In genomic region chr17:79242873-79243602, GRCh38 we compare ENCODE assay signal across 24 cellular contexts.
DNase-seq lines count a peak whose midpoint lies in the region; ATAC-seq and TF ChIP-seq lines count a peak whose summit lies in the region.
"Had no signal": no experiment of that assay in that cellular context is flagged by ENCODE, and none has a peak within 500 bp of the region (broad histone marks: within the 10 kb centered on the region; RNA-seq: fewer than 3 reads in every experiment).

No MANE protein-coding gene starts in this region.

- no peak overlapping the region for H3K27ac Mint-ChIP-seq in activated CD8-positive, alpha-beta T cell treated with anti-CD3 and anti-CD28 coated beads for 36 hours
- H3K27ac Mint-ChIP-seq in activated CD8-positive, alpha-beta T cell treated with anti-CD3 and anti-CD28 coated beads, Interleukin-2, amount 10 ng/mL, durations not matched to agents 7 days and 5 days, result no peak overlapping the region
- H3K27ac Mint-ChIP-seq in activated B cell treated with CpG ODN at 0.5 μM for 24 hours, result no peak overlapping the region
- peak overlapping the region; percentile 37 for H3K27ac Mint-ChIP-seq in stimulated activated naive B cell treated with anti-CD40 and anti-IgM and Interleukin-4, amounts not matched to agents 10 μg/mL and 1 μg/mL and 100 μg/mL, for 72 hours
- H3K27ac Mint-ChIP-seq: activated naive CD8-positive, alpha-beta T cell; effector memory CD8-positive, alpha-beta T cell; nephron progenitor cell; T-helper 17 cell had no signal

- intact Hi-C loops in activated CD8-positive, alpha-beta T cell treated with anti-CD3 and anti-CD28 coated beads for 36 hours (cut with micrococcal nuclease), result no loop called here
- intact Hi-C loops in activated B cell treated with CpG ODN at 0.5 μM for 24 hours (cut with micrococcal nuclease), result no loop called here

- H3K4me3 Mint-ChIP-seq in activated CD8-positive, alpha-beta T cell treated with anti-CD3 and anti-CD28 coated beads for 36 hours, result no peak overlapping the region
- no peak overlapping the region for H3K4me3 Mint-ChIP-seq in activated CD8-positive, alpha-beta T cell treated with anti-CD3 and anti-CD28 coated beads, Interleukin-2, amount 10 ng/mL, durations not matched to agents 7 days and 5 days
- no peak overlapping the region for H3K4me3 Mint-ChIP-seq in activated B cell treated with CpG ODN at 0.5 μM for 24 hours
- no peak overlapping the region for H3K4me3 Mint-ChIP-seq in stimulated activated naive B cell treated with anti-CD40 and anti-IgM and Interleukin-4, amounts not matched to agents 10 μg/mL and 1 μg/mL and 100 μg/mL, for 72 hours
- H3K4me3 Mint-ChIP-seq: activated naive CD8-positive, alpha-beta T cell; effector memory CD8-positive, alpha-beta T cell; nephron progenitor cell; T-helper 17 cell had no signal

- DNase-seq in activated CD8-positive, alpha-beta T cell treated with anti-CD3 and anti-CD28 coated beads for 36 hours, result no peak
- no peak for DNase-seq in activated CD8-positive, alpha-beta T cell treated with anti-CD3 and anti-CD28 coated beads, Interleukin-2, amount 10 ng/mL, durations not matched to agents 7 days and 5 days
- DNase-seq in MV-4-11 (lab: John Stamatoyannopoulos, UW) (peak; percentile 63), activated B cell treated with CpG ODN at 0.5 μM for 24 hours (no peak), GF-D8 (lab: John Stamatoyannopoulos, UW) (no peak), RKO (ENCODE audit: low spot score) (no peak)
- DNase-seq in stimulated activated naive B cell treated with anti-CD40 and anti-IgM and Interleukin-4, amounts not matched to agents 10 μg/mL and 1 μg/mL and 100 μg/mL, for 72 hours, result peak; percentile 9
- DNase-seq: activated T-cell treated with anti-CD3 and anti-CD28 coated beads for 4 hours; anterior cingulate cortex; Caco-2; cortex of kidney; effector memory CD8-positive, alpha-beta T cell; GOT3; IMR-90; NCI-H2029; NCI-H510A treated with DMSO at 0.1 percent for 48 hours; nephron progenitor cell; SK-N-SH; stimulated activated CD4-positive, alpha-beta T cell treated with anti-CD3 and anti-CD28 coated beads, Interleukin-2, amount 100 ng/mL, for 48 hours; T-helper 17 cell; upper lobe of right lung had no signal

- no peaks in the 10 kb centered on the region for H3K27me3 Mint-ChIP-seq in activated CD8-positive, alpha-beta T cell treated with anti-CD3 and anti-CD28 coated beads for 36 hours
- no peaks in the 10 kb centered on the region for H3K27me3 Mint-ChIP-seq in activated CD8-positive, alpha-beta T cell treated with anti-CD3 and anti-CD28 coated beads, Interleukin-2, amount 10 ng/mL, durations not matched to agents 7 days and 5 days (ENCODE audit: low read depth)
- H3K27me3 Mint-ChIP-seq in activated B cell treated with CpG ODN at 0.5 μM for 24 hours, result peaks cover 6% of the 10 kb centered on the region
- H3K27me3 Mint-ChIP-seq in stimulated activated naive B cell treated with anti-CD40 and anti-IgM and Interleukin-4, amounts not matched to agents 10 μg/mL and 1 μg/mL and 100 μg/mL, for 72 hours, result peaks cover 31 to 44% of the 10 kb centered on the region in 2 donors
- H3K27me3 Mint-ChIP-seq: activated naive CD8-positive, alpha-beta T cell had no signal

- no peaks in the 10 kb centered on the region for H3K9me3 Mint-ChIP-seq in activated CD8-positive, alpha-beta T cell treated with anti-CD3 and anti-CD28 coated beads for 36 hours
- no peaks in the 10 kb centered on the region for H3K9me3 Mint-ChIP-seq in activated CD8-positive, alpha-beta T cell treated with anti-CD3 and anti-CD28 coated beads, Interleukin-2, amount 10 ng/mL, durations not matched to agents 7 days and 5 days (ENCODE audit: insufficient read depth)
- H3K9me3 Mint-ChIP-seq in activated B cell treated with CpG ODN at 0.5 μM for 24 hours, result no peaks in the 10 kb centered on the region
- H3K9me3 Mint-ChIP-seq in stimulated activated naive B cell treated with anti-CD40 and anti-IgM and Interleukin-4, amounts not matched to agents 10 μg/mL and 1 μg/mL and 100 μg/mL, for 72 hours, result peaks cover 0 to 7% of the 10 kb centered on the region in 2 donors
- H3K9me3 Mint-ChIP-seq: effector memory CD8-positive, alpha-beta T cell; nephron progenitor cell had no signal

- CTCF ChIA-PET in activated CD8-positive, alpha-beta T cell treated with anti-CD3 and anti-CD28 coated beads for 36 hours (lab: Charles Lee), result no interaction called here
- CTCF ChIA-PET in activated CD8-positive, alpha-beta T cell treated with anti-CD3 and anti-CD28 coated beads, Interleukin-2, amount 10 ng/mL, durations not matched to agents 7 days and 5 days (lab: Charles Lee), result no interaction called here
- CTCF ChIA-PET in activated B cell treated with CpG ODN at 0.5 μM for 24 hours (lab: Charles Lee), result no interaction called here

- no peak for TF ChIP-seq CTCF in activated CD8-positive, alpha-beta T cell treated with anti-CD3 and anti-CD28 coated beads for 36 hours (IDR thresholded peaks at IDR 0.05)
- TF ChIP-seq CTCF in activated B cell treated with CpG ODN at 0.5 μM for 24 hours (IDR thresholded peaks at IDR 0.05), result no peak

- POLR2A ChIA-PET in activated CD8-positive, alpha-beta T cell treated with anti-CD3 and anti-CD28 coated beads for 36 hours (lab: Charles Lee), result no interaction called here
- POLR2A ChIA-PET in activated CD8-positive, alpha-beta T cell treated with anti-CD3 and anti-CD28 coated beads, Interleukin-2, amount 10 ng/mL, durations not matched to agents 7 days and 5 days (lab: Charles Lee), result no interaction called here
- POLR2A ChIA-PET in activated B cell treated with CpG ODN at 0.5 μM for 24 hours (lab: Charles Lee), result no interaction called here

- no peaks in the 10 kb centered on the region for H3K36me3 Mint-ChIP-seq in activated CD8-positive, alpha-beta T cell treated with anti-CD3 and anti-CD28 coated beads for 36 hours (ENCODE audit: low read depth)
- H3K36me3 Mint-ChIP-seq in activated CD8-positive, alpha-beta T cell treated with anti-CD3 and anti-CD28 coated beads, Interleukin-2, amount 10 ng/mL, durations not matched to agents 7 days and 5 days (ENCODE audit: low read depth), result no peaks in the 10 kb centered on the region
- H3K36me3 Mint-ChIP-seq in activated B cell treated with CpG ODN at 0.5 μM for 24 hours (ENCODE audit: low read depth), result no peaks in the 10 kb centered on the region
- H3K36me3 Mint-ChIP-seq in stimulated activated naive B cell treated with anti-CD40 and anti-IgM and Interleukin-4, amounts not matched to agents 10 μg/mL and 1 μg/mL and 100 μg/mL, for 72 hours, result no peaks in the 10 kb centered on the region
- H3K36me3 Mint-ChIP-seq: activated naive CD8-positive, alpha-beta T cell had no signal

- ATAC-seq in activated CD8-positive, alpha-beta T cell treated with anti-CD3 and anti-CD28 coated beads for 36 hours, result peak; percentile 24
- ATAC-seq in activated CD8-positive, alpha-beta T cell treated with anti-CD3 and anti-CD28 coated beads, Interleukin-2, amount 10 ng/mL, durations not matched to agents 7 days and 5 days, result no peak
- ATAC-seq in activated B cell treated with CpG ODN at 0.5 μM for 24 hours (ENCODE audit: low read depth) (peak; percentile 85), HG03196 (IDR thresholded peaks at IDR 0.05; ENCODE audit: unreplicated experiment) (no peak)
- peak; percentile 91 to 93 for ATAC-seq in stimulated activated naive B cell treated with anti-CD40 and anti-IgM and Interleukin-4, amounts not matched to agents 10 μg/mL and 1 μg/mL and 100 μg/mL, for 72 hours (replicated peaks)
- ATAC-seq: effector memory CD8-positive, alpha-beta T cell; pancreas; T-helper 17 cell; upper lobe of right lung had no signal

- H3K4me1 Mint-ChIP-seq in activated CD8-positive, alpha-beta T cell treated with anti-CD3 and anti-CD28 coated beads for 36 hours (ENCODE audit: low read depth), result no peaks in the 10 kb centered on the region
- no peaks in the 10 kb centered on the region for H3K4me1 Mint-ChIP-seq in activated CD8-positive, alpha-beta T cell treated with anti-CD3 and anti-CD28 coated beads, Interleukin-2, amount 10 ng/mL, durations not matched to agents 7 days and 5 days (ENCODE audit: low read depth)
- H3K4me1 Mint-ChIP-seq in activated B cell treated with CpG ODN at 0.5 μM for 24 hours, result peaks cover 8% of the 10 kb centered on the region
- peaks cover 5 to 11% of the 10 kb centered on the region in 2 donors for H3K4me1 Mint-ChIP-seq in stimulated activated naive B cell treated with anti-CD40 and anti-IgM and Interleukin-4, amounts not matched to agents 10 μg/mL and 1 μg/mL and 100 μg/mL, for 72 hours

Comparison
In these comparisons a context has a peak if more than half of its experiments do, and no peak if none do; other contexts are left out.
1. ATAC-seq: peak in activated CD8-positive, alpha-beta T cell treated with anti-CD3 and anti-CD28 coated beads for 36 hours (single experiment), activated B cell treated with CpG ODN at 0.5 μM for 24 hours (single experiment) and stimulated activated naive B cell treated with anti-CD40 and anti-IgM and Interleukin-4, amounts not matched to agents 10 μg/mL and 1 μg/mL and 100 μg/mL, for 72 hours (2 of 2); none in activated CD8-positive, alpha-beta T cell treated with anti-CD3 and anti-CD28 coated beads, Interleukin-2, amount 10 ng/mL, durations not matched to agents 7 days and 5 days (single experiment) and HG03196 (single experiment).
2. DNase-seq: peak in MV-4-11 (single experiment) and stimulated activated naive B cell treated with anti-CD40 and anti-IgM and Interleukin-4, amounts not matched to agents 10 μg/mL and 1 μg/mL and 100 μg/mL, for 72 hours (single experiment); none in activated CD8-positive, alpha-beta T cell treated with anti-CD3 and anti-CD28 coated beads for 36 hours (single experiment), activated CD8-positive, alpha-beta T cell treated with anti-CD3 and anti-CD28 coated beads, Interleukin-2, amount 10 ng/mL, durations not matched to agents 7 days and 5 days (single experiment), activated B cell treated with CpG ODN at 0.5 μM for 24 hours (single experiment), GF-D8 (single experiment) and RKO (single experiment).